ENCODE assay signal across 19 cellular contexts in genomic region chr1:82838066-82838465, GRCh38.
DNase-seq lines count a peak whose midpoint lies in the region; TF ChIP-seq lines count a peak whose summit lies in the region.
"Had no signal": no experiment of that assay in that cellular context is flagged by ENCODE, and none has a peak within 500 bp of the region (broad histone marks: within the 10 kb centered on the region; RNA-seq: fewer than 3 reads in every experiment).

No MANE protein-coding gene starts in this region.

- no peak overlapping the region for H4K8ac ChIP-seq in mesenchymal stem cell (ENCODE audit: low read length)

- no peak overlapping the region for H2BK120ac ChIP-seq in mesenchymal stem cell (ENCODE audit: low read depth, low read length)

- H3K79me1 ChIP-seq in mesenchymal stem cell (replicated peaks; ENCODE audit: low read length, poor library complexity, severe bottlenecking), result no peaks in the 10 kb centered on the region

- peak overlapping the region; percentile 68 for H3K9ac ChIP-seq in mesenchymal stem cell (ENCODE audit: low read length)

- H2AFZ ChIP-seq in ACC112 (ENCODE audit: low read length, unreplicated experiment) (peak overlapping the region; percentile 51), mesenchymal stem cell (ENCODE audit: low read depth, low read length) (no peak overlapping the region), OCI-LY7 (ENCODE audit: low read length) (no peak overlapping the region)

- no peak overlapping the region for H2BK12ac ChIP-seq in mesenchymal stem cell (ENCODE audit: low read length in 2 of 2)

- H3K4me3 ChIP-seq in ACC112 (ENCODE audit: low read depth, low read length), result peak overlapping the region; percentile 17; the same call in 1 of the 2 replicates
- no peak overlapping the region for H3K4me3 ChIP-seq in mesenchymal stem cell (ENCODE audit: insufficient read depth in 1 of 2, low read depth in 1 of 2, low read length in 2 of 2)
- H3K4me3 ChIP-seq in OCI-LY7 (ENCODE audit: low read depth, low read length, poor library complexity, severe bottlenecking), result no peak overlapping the region
- H3K4me3 ChIP-seq: body of pancreas, left lung, SJCRH30, upper lobe of left lung had no signal

- H3K79me2 ChIP-seq in ACC112 (ENCODE audit: control insufficient read depth, insufficient read depth, low read length, unreplicated experiment) (no peaks in the 10 kb centered on the region), OCI-LY7 (ENCODE audit: insufficient read depth, low read depth, low read length) (no peaks in the 10 kb centered on the region)

- no peak overlapping the region for H3K18ac ChIP-seq in mesenchymal stem cell (ENCODE audit: low read depth in 1 of 2, low read length in 2 of 2)

- no peak overlapping the region for H3K4me2 ChIP-seq in mesenchymal stem cell (ENCODE audit: low read length, poor library complexity, severe bottlenecking)
- H3K4me2 ChIP-seq in OCI-LY7 (ENCODE audit: low read length), result no peak overlapping the region

- intact Hi-C loops in OCI-LY7 (cut with micrococcal nuclease; ENCODE audit: unreplicated experiment), result no loop called here

- no TSS peak for BruUV-seq in OCI-LY7 (replicated peaks; lab: Mats Ljungman, UMichigan)

- no peak overlapping the region for H2BK15ac ChIP-seq in mesenchymal stem cell (ENCODE audit: low read depth, poor library complexity, severe bottlenecking)

- no peak overlapping the region for H4K91ac ChIP-seq in mesenchymal stem cell (ENCODE audit: low read length)

- H3K4me1 ChIP-seq in ACC112 (ENCODE audit: control insufficient read depth, insufficient read depth, low read length, unreplicated experiment) (peaks cover 22% of the 10 kb centered on the region), mesenchymal stem cell (ENCODE audit: control insufficient read depth, insufficient read depth, low read depth, low read length) (peaks cover 2% of the 10 kb centered on the region), OCI-LY7 (ENCODE audit: insufficient read depth, low read length, poor library complexity, severe bottlenecking) (no peaks in the 10 kb centered on the region)
- H3K4me1 ChIP-seq: body of pancreas, Caco-2, left lung, SJCRH30, upper lobe of left lung had no signal

- no peak for TF ChIP-seq CTCF in OCI-LY7 (conservative IDR thresholded peaks at IDR 0.05; ENCODE audit: low read length)

- no peak overlapping the region for H2BK5ac ChIP-seq in mesenchymal stem cell (ENCODE audit: low read depth, low read length, poor library complexity, severe bottlenecking)

- H4K20me1 ChIP-seq in OCI-LY7 (ENCODE audit: insufficient read depth, low read length), result no peaks in the 10 kb centered on the region

- H3K23ac ChIP-seq in mesenchymal stem cell (ENCODE audit: low read length in 2 of 2), result no peak overlapping the region

- POLR2A ChIA-PET in OCI-LY7 (lab: Charles Lee), result interaction anchor here (0.6 kb wide), 1 partner anchor 13 kb away, joined by 4 read pairs; no protein-coding TSS in a partner anchor

- 68% methylated on average over 3 of the region's 4 CpGs for WGBS in mesenchymal stem cell

- H3K36me3 ChIP-seq in ACC112 (ENCODE audit: insufficient read depth, low read length) (no peaks in the 10 kb centered on the region), mesenchymal stem cell (ENCODE audit: control insufficient read depth in 1 of 2, insufficient read depth in 2 of 2, low read depth in 1 of 2, low read length in 2 of 2) (no peaks in the 10 kb centered on the region), OCI-LY7 (ENCODE audit: insufficient read depth, low read length) (no peaks in the 10 kb centered on the region)
- H3K36me3 ChIP-seq: left lung, SJCRH30, upper lobe of left lung had no signal

- H3K14ac ChIP-seq in mesenchymal stem cell (ENCODE audit: low read length in 2 of 2), result no peak overlapping the region

- H3K4ac ChIP-seq in mesenchymal stem cell (ENCODE audit: low read depth in 1 of 2, low read length in 2 of 2), result no peak overlapping the region

- H3K9me3 ChIP-seq in mesenchymal stem cell (ENCODE audit: control insufficient read depth, low read length), result no peaks in the 10 kb centered on the region
- no peaks in the 10 kb centered on the region for H3K9me3 ChIP-seq in OCI-LY7 (ENCODE audit: low read length)
- H3K9me3 ChIP-seq: body of pancreas, Caco-2, left lung, SJCRH30, upper lobe of left lung had no signal

- DNase-seq in HK-2 (ENCODE audit: unreplicated experiment) (peak; percentile 4), dermis blood vessel endothelial cell (peak; percentile 32), mesenchymal stem cell (peak; percentile 39), NCI-H2171 treated with DMSO at 0.1 percent for 48 hours (lab: John Stamatoyannopoulos, UW) (no peak), cerebellar nuclear complex (lab: John Stamatoyannopoulos, UW) (no peak), OCI-LY7 (ENCODE audit: low spot score) (no peak)
- no peak for DNase-seq in activated CD4-positive, alpha-beta T cell treated with anti-CD3 and anti-CD28 coated beads for 4 hours
- DNase-seq: activated gamma-delta T cell; body of pancreas; Caco-2; H7; left lung; naive B cell; NCI-H1105; retina; SJCRH30; stimulated activated CD4-positive, alpha-beta T cell treated with anti-CD3 and anti-CD28 coated beads, Interleukin-2, amount 100 ng/mL, for 48 hours; upper lobe of left lung had no signal

- CTCF ChIA-PET in OCI-LY7 (lab: Charles Lee; ENCODE audit: unreplicated experiment), result no interaction called here

- H3K27ac ChIP-seq in ACC112 (ENCODE audit: low read depth, low read length) (peak overlapping the region; percentile 64), mesenchymal stem cell (ENCODE audit: low read length, poor library complexity, severe bottlenecking) (peak overlapping the region; percentile 17), OCI-LY7 (ENCODE audit: low read depth, low read length, poor library complexity, severe bottlenecking) (no peak overlapping the region)
- H3K27ac ChIP-seq: body of pancreas, left lung, SJCRH30, upper lobe of left lung had no signal

- H3K9me2 ChIP-seq in OCI-LY7 (ENCODE audit: insufficient read depth, low read length), result no peaks in the 10 kb centered on the region

- no peak overlapping the region for H2AK5ac ChIP-seq in mesenchymal stem cell (ENCODE audit: low read length, severe bottlenecking)

- H3K27me3 ChIP-seq in ACC112 (ENCODE audit: insufficient read depth, low read length) (no peaks in the 10 kb centered on the region), mesenchymal stem cell (ENCODE audit: control insufficient read depth in 1 of 2, insufficient read depth in 1 of 2, low read length in 2 of 2) (no peaks in the 10 kb centered on the region)
- H3K27me3 ChIP-seq: body of pancreas, left lung, SJCRH30, upper lobe of left lung had no signal

Comparison
In these comparisons a context has a peak if more than half of its experiments do, and no peak if none do; other contexts are left out.
1. DNase-seq: peak in HK-2 (single experiment), dermis blood vessel endothelial cell (single experiment) and mesenchymal stem cell (single experiment); none in NCI-H2171 treated with DMSO at 0.1 percent for 48 hours (single experiment), cerebellar nuclear complex (0 of 2), activated CD4-positive, alpha-beta T cell treated with anti-CD3 and anti-CD28 coated beads for 4 hours (0 of 2) and OCI-LY7 (single experiment).